Comparison of ENCODE assay signal across 29 cellular contexts in the genomic region with DNA sequence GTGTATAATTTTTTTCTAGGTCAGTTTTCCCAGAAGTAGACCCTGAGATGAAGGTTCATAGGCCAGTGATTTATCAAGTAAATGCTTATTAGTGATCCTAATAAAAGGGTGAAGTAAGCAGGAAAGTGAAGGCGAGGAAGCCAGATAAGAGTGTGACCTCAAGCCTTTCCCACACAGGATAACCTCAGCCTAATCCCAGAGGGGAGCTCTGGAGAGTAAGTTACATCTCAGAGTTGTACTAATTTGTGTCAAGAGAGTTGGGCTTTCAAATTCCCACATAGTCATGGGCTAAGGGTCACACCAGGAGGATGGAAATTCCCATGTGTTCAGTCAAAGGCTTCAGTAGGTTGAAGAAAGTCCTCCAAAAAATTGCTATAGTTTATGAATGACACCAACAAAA.
"Had no signal": no experiment of that assay in that cellular context is flagged by ENCODE, and none has a peak within 500 bp of the region (broad histone marks: within the 10 kb centered on the region; RNA-seq: fewer than 3 reads in every experiment).

No MANE protein-coding gene starts in this region.

- H3K36me3 ChIP-seq: lower lobe of right lung, neural progenitor cell, neutrophil, tibial nerve, vagina had no signal

- H3K9me3 Mint-ChIP-seq: nephron progenitor cell; neural progenitor cell; stimulated activated naive CD8-positive, alpha-beta T cell treated with anti-CD3 and anti-CD28 coated beads, Interleukin-15, amount 100 ng/mL, for 72 hours; type B pancreatic cell had no signal

- H3K4me1 Mint-ChIP-seq: immature natural killer cell; mesothelial cell of epicardium; naive B cell; natural killer cell; neural progenitor cell; stimulated activated memory B cell treated with anti-CD40 and anti-IgM and Interleukin-4, amounts not matched to agents 10 μg/mL and 1 μg/mL and 100 μg/mL, for 72 hours; stimulated activated naive CD8-positive, alpha-beta T cell treated with anti-CD3 and anti-CD28 coated beads, Interleukin-15, amount 100 ng/mL, for 72 hours had no signal

- DNase-seq: head of caudate nucleus; hypothalamus; immature natural killer cell; kidney; lower lobe of right lung; mammary epithelial cell; mesenchymal stem cell; naive B cell; natural killer cell; nephron progenitor cell; occipital lobe; psoas muscle; stimulated activated CD4-positive, alpha-beta T cell treated with anti-CD3 and anti-CD28 coated beads, Interleukin-1b, Interleukin-23, amount 100 ng/mL, for 48 hours; stimulated activated CD4-positive, alpha-beta T cell treated with anti-CD3 and anti-CD28 coated beads, Interleukin-2, amount 100 ng/mL, for 48 hours; stimulated activated CD4-positive, alpha-beta T cell treated with anti-CD3 and anti-CD28 coated beads, Interleukin-4, amount 100 ng/mL, for 4 hours; stimulated activated CD8-positive, alpha-beta memory T cell treated with anti-CD3 and anti-CD28 coated beads, Interleukin-4, amount 100 ng/mL, for 48 hours; stimulated activated naive CD4-positive, alpha-beta T cell treated with Interleukin-2 at 50 U/mL for 16 hours; stimulated activated naive CD8-positive, alpha-beta T cell treated with anti-CD3 and anti-CD28 coated beads, Interleukin-15, amount 100 ng/mL, for 72 hours; substantia nigra had no signal

- ATAC-seq: lower lobe of right lung; natural killer cell; psoas muscle; sciatic nerve; stimulated activated memory B cell treated with anti-CD40 and anti-IgM and Interleukin-4, amounts not matched to agents 10 μg/mL and 1 μg/mL and 100 μg/mL, for 72 hours; stimulated activated naive CD8-positive, alpha-beta T cell treated with anti-CD3 and anti-CD28 coated beads, Interleukin-15, amount 100 ng/mL, for 72 hours had no signal

- H3K4me2 ChIP-seq: neural progenitor cell had no signal

- H3K27ac ChIP-seq: lower lobe of right lung, neural progenitor cell, neutrophil, parathyroid adenoma, psoas muscle, skin epidermis, tibial nerve, vagina had no signal

- H3K9ac ChIP-seq: neural progenitor cell, parathyroid adenoma had no signal

- H3K36me3 Mint-ChIP-seq: immature natural killer cell; naive B cell; natural killer cell; stimulated activated memory B cell treated with anti-CD40 and anti-IgM and Interleukin-4, amounts not matched to agents 10 μg/mL and 1 μg/mL and 100 μg/mL, for 72 hours; type B pancreatic cell had no signal

- H3K27me3 Mint-ChIP-seq: naive B cell; stimulated activated memory B cell treated with anti-CD40 and anti-IgM and Interleukin-4, amounts not matched to agents 10 μg/mL and 1 μg/mL and 100 μg/mL, for 72 hours; stimulated activated naive CD8-positive, alpha-beta T cell treated with anti-CD3 and anti-CD28 coated beads, Interleukin-15, amount 100 ng/mL, for 72 hours; type B pancreatic cell had no signal

- H3K4me1 ChIP-seq: lower lobe of right lung, neural progenitor cell, parathyroid adenoma, psoas muscle, tibial nerve, vagina had no signal

- H3K4me3 Mint-ChIP-seq: immature natural killer cell; mesothelial cell of epicardium; naive B cell; natural killer cell; nephron progenitor cell; neural progenitor cell; stimulated activated memory B cell treated with anti-CD40 and anti-IgM and Interleukin-4, amounts not matched to agents 10 μg/mL and 1 μg/mL and 100 μg/mL, for 72 hours; stimulated activated naive CD8-positive, alpha-beta T cell treated with anti-CD3 and anti-CD28 coated beads, Interleukin-15, amount 100 ng/mL, for 72 hours; type B pancreatic cell had no signal

- H3K79me2 ChIP-seq: parathyroid adenoma had no signal

- H3K27ac Mint-ChIP-seq: immature natural killer cell; mesothelial cell of epicardium; naive B cell; natural killer cell; nephron progenitor cell; neural progenitor cell; stimulated activated memory B cell treated with anti-CD40 and anti-IgM and Interleukin-4, amounts not matched to agents 10 μg/mL and 1 μg/mL and 100 μg/mL, for 72 hours; type B pancreatic cell had no signal

- H3K27me3 ChIP-seq: neural progenitor cell, neutrophil, tibial nerve, vagina had no signal

- H3K4me3 ChIP-seq: lower lobe of right lung, neural progenitor cell, psoas muscle, skin epidermis, tibial nerve, vagina had no signal

- H3K9me3 ChIP-seq: lower lobe of right lung, neutrophil, psoas muscle, tibial nerve, vagina had no signal
